In the genomic region with DNA sequence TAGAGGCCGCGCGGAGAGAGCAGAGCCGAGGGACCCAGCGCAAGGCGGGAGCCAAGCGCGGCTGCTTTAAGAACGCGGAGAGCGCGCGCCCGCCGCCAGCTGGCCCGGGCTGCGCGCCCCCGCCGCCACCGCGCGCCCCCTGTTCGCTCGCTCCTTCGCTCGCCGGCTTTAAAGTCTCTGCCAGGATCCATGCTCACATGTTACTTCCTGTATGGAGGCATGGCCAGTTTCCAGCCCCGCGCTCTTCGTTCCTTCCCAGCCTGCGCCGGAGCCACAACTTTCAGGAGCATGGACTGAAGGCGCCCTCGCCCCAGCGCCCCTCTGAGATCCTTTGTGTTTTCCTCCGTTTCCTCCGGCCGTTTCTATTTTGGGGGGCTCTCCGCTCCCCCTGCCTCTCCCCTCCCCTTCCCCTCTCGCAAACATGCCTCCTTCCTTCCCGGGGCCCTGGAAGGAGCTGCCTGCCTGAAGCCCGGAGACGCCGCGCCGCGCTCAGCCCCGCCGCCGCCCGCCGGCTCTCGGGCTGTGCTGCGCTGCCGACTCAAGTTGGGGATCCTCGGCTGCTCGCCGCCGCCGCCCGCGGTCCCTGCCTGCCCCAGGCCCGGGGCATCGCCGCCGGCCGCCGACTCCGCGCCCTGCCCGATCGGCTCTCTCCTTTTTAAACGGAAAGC, we compare ENCODE assay signal across 8 cellular contexts. TPM values are rescaled to one million over a fixed set of nuclear protein-coding genes. Genes with fewer than 3 reads are reported as not detected.
DNase-seq lines count a peak whose midpoint lies in the region; ATAC-seq, FAIRE-seq and TF ChIP-seq lines count a peak whose summit lies in the region.

Gene PTPRG (plus strand): TSS at position 198 of the 668 bp plus-strand sequence. CDS start 717 bp downstream, outside the sequence.

- H3K4me1 Mint-ChIP-seq in Calu3 (ENCODE audit: low read depth, unreplicated experiment) = no peaks in the 10 kb centered on the region
- H3K4me1 Mint-ChIP-seq in IgD-negative memory B cell = peaks cover 9 to 15% (median 11%) of the 10 kb centered on the region in 3 donors

- FAIRE-seq in keratinocyte (lab: Jason Lieb, UNC) = peak; percentile 46

- peaks cover 61% of the 10 kb centered on the region for H3K27me3 Mint-ChIP-seq in Calu3 (ENCODE audit: unreplicated experiment)
- H3K27me3 Mint-ChIP-seq in IgD-negative memory B cell = peaks cover 49% of the 10 kb centered on the region

- H3K9ac ChIP-seq in keratinocyte (ENCODE audit: control insufficient read depth, extremely low read depth, insufficient read depth, low read length) (peak within 1 kb of the TSS; percentile 88), skeletal muscle tissue (ENCODE audit: low read depth in 1 of 3, low read length in 3 of 3) (peak within 1 kb of the TSS; percentile 93 to 94 (median 93))

- dilution Hi-C loops in keratinocyte (cut with MboI; ENCODE audit: extremely low pct_ligation_motif_present, low sequenced_read_pairs) = no loop called here

- H3K27ac Mint-ChIP-seq in Calu3 (ENCODE audit: unreplicated experiment) = no peak within 1 kb of the TSS
- peak within 1 kb of the TSS in 2 of 3 donors; percentile 16 to 50 for H3K27ac Mint-ChIP-seq in IgD-negative memory B cell

- H3K9me3 ChIP-seq in keratinocyte (ENCODE audit: control insufficient read depth, low read depth, low read length) (no peaks in the 10 kb centered on the region), skeletal muscle tissue (ENCODE audit: control insufficient read depth in 3 of 3, low read length in 3 of 3) (peaks cover 2 to 12% (median 7%) of the 10 kb centered on the region in 3 donors)

- TF ChIP-seq CTCF in Calu3 (IDR thresholded peaks at IDR 0.05; ENCODE audit: unreplicated experiment) = no peak
- no peak for TF ChIP-seq CTCF in keratinocyte (optimal IDR thresholded peaks at IDR 0.05 in 1 of 3, IDR thresholded peaks at IDR 0.05 in 1 of 3, conservative IDR thresholded peaks at IDR 0.05 in 1 of 3; ENCODE audit: extremely low read depth in 1 of 3, insufficient read depth in 2 of 3, low read length in 3 of 3)

- peak within 1 kb of the TSS; percentile 73 for H3K4me2 ChIP-seq in keratinocyte (ENCODE audit: control insufficient read depth, extremely low read depth, insufficient read depth, low read depth, low read length)

- H3K9me1 ChIP-seq in keratinocyte (ENCODE audit: control insufficient read depth, extremely low read depth, insufficient read depth, low read length) = no peaks in the 10 kb centered on the region

- BruUV-seq in Calu3 (replicated peaks; lab: Mats Ljungman, UMichigan) = no TSS peak

- H3K27me3 ChIP-seq in keratinocyte (ENCODE audit: control insufficient read depth, extremely low read depth, insufficient read depth, low read length) (no peaks in the 10 kb centered on the region), skeletal muscle tissue (ENCODE audit: control insufficient read depth in 3 of 3, insufficient read depth in 3 of 3, low read length in 3 of 3) (no peaks in the 10 kb centered on the region)

- H3K27ac ChIP-seq in keratinocyte (ENCODE audit: control insufficient read depth, insufficient read depth, low read length) (peak within 1 kb of the TSS; percentile 84), skeletal muscle tissue (ENCODE audit: low read depth, low read length) (peak within 1 kb of the TSS; percentile 93)

- intact Hi-C loops in Calu3 (cut with micrococcal nuclease; ENCODE audit: unreplicated experiment) = no loop called here

- peaks cover 3% of the 10 kb centered on the region for H4K20me1 ChIP-seq in keratinocyte (ENCODE audit: control insufficient read depth, extremely low read depth, insufficient read depth, low read length)

- DNase-seq in Calu3 (peak; percentile 60), RPMI7951 (ENCODE audit: low read depth) (peak; percentile 95), cerebellum (ENCODE audit: low spot score) (peak; percentile 92), keratinocyte (ENCODE audit: low read depth, low spot score) (peak; percentile 28), ecto neural progenitor cell (ENCODE audit: low spot score) (no peak)

- peak within 1 kb of the TSS; percentile 70 to 91 (median 79) for H3K4me3 ChIP-seq in keratinocyte (ENCODE audit: control insufficient read depth in 2 of 3, extremely low read depth in 1 of 3, insufficient read depth in 2 of 3, low read depth in 1 of 3, low read length in 3 of 3)
- peak within 1 kb of the TSS; percentile 89 to 91 (median 90) for H3K4me3 ChIP-seq in skeletal muscle tissue (ENCODE audit: low read length in 3 of 3)

- peak; percentile 57 for ATAC-seq in GM19438 (IDR thresholded peaks at IDR 0.05; ENCODE audit: low read depth, unreplicated experiment)

- H3K36me3 ChIP-seq in keratinocyte (ENCODE audit: control insufficient read depth in 2 of 2, extremely low read depth in 1 of 2, insufficient read depth in 2 of 2, low read length in 2 of 2) = no peaks in the 10 kb centered on the region
- no peaks in the 10 kb centered on the region for H3K36me3 ChIP-seq in skeletal muscle tissue (ENCODE audit: control insufficient read depth in 3 of 3, insufficient read depth in 3 of 3, low read length in 3 of 3)

- H3K4me3 Mint-ChIP-seq in Calu3 (ENCODE audit: low read depth, unreplicated experiment) = peak within 1 kb of the TSS; percentile 79
- peak within 1 kb of the TSS; percentile 83 to 94 (median 91) for H3K4me3 Mint-ChIP-seq in IgD-negative memory B cell

- H3K36me3 Mint-ChIP-seq in Calu3 (ENCODE audit: insufficient read depth, unreplicated experiment) = peaks cover 20% of the 10 kb centered on the region
- no peaks in the 10 kb centered on the region for H3K36me3 Mint-ChIP-seq in IgD-negative memory B cell

- H3K4me1 ChIP-seq in keratinocyte (ENCODE audit: control insufficient read depth, extremely low read depth, insufficient read depth, low read length) = peaks cover 11% of the 10 kb centered on the region
- peaks cover 10 to 14% (median 13%) of the 10 kb centered on the region in 3 donors for H3K4me1 ChIP-seq in skeletal muscle tissue (ENCODE audit: control insufficient read depth in 3 of 3, insufficient read depth in 3 of 3, low read length in 3 of 3)

- H2AFZ ChIP-seq in keratinocyte (ENCODE audit: control insufficient read depth, low read length) = peak within 1 kb of the TSS; percentile 92

- no peaks in the 10 kb centered on the region for H3K9me3 Mint-ChIP-seq in Calu3 (ENCODE audit: low read depth, unreplicated experiment)
- H3K9me3 Mint-ChIP-seq in IgD-negative memory B cell = no peaks in the 10 kb centered on the region

- H3K79me2 ChIP-seq in keratinocyte (ENCODE audit: control insufficient read depth, insufficient read depth, low read length) = peaks cover 39% of the 10 kb centered on the region

- CTCF ChIA-PET in Calu3 (lab: Charles Lee) = interaction anchor here (0.6 kb wide), 1 partner anchor 599 kb away, joined by 6 read pairs; no protein-coding TSS in a partner anchor

RNA-seq across cellular contexts. Expression of gene PTPRG, which starts in this region (rescaled TPM):
- total RNA-seq in Calu3 (2022) (0.35 and 1.1 TPM in 2 replicates), cerebellum (143 TPM), skeletal muscle tissue (48.5 TPM)
- polyA plus RNA-seq in IgD-negative memory B cell (1.9 TPM), keratinocyte (10.0 to 17.7 TPM (median 12.1 TPM) in 3 replicates)
- 43.0 and 44.9 TPM in 2 replicates for total RNA-seq in RPMI7951 (2014; rRNA removed; shearing (Covaris generic))
- polyA plus RNA-seq in keratinocyte (2011; ENCODE audit: low read depth) = 6.6 TPM
- 3.3 and 6.6 TPM in 2 replicates for polyA plus RNA-seq in keratinocyte (2011; cell fraction: cytosol; rRNA removed)
- 25.3 and 25.7 TPM in 2 replicates for polyA plus RNA-seq in keratinocyte (2011; cell fraction: nucleus; rRNA removed)
- 4.6 and 15.9 TPM in 2 replicates for polyA plus RNA-seq in keratinocyte (2012; ENCODE audit: low replicate concordance)
- 32.9 to 58.1 TPM (median 52.0 TPM) in 3 replicates for polyA minus RNA-seq in keratinocyte
- polyA minus RNA-seq in keratinocyte (2011; cell fraction: cytosol; rRNA and poly(A)+ RNA removed) = 20.0 TPM
- 87.3 and 142 TPM in 2 replicates for polyA minus RNA-seq in keratinocyte (2011; cell fraction: nucleus; rRNA and poly(A)+ RNA removed)

Comparison
In these comparisons a context has a peak if more than half of its experiments do, and no peak if none do; other contexts are left out.
1. RNA of gene PTPRG (total RNA-seq): 143 TPM in cerebellum (single experiment), 48.5 TPM in skeletal muscle tissue (single experiment) and 43.0 to 44.9 TPM in RPMI7951; 0.35 to 1.1 TPM in Calu3; every median in the first group is over 10 times any median in the second.